ENCODE assay signal across 21 cellular contexts in the genomic region with DNA sequence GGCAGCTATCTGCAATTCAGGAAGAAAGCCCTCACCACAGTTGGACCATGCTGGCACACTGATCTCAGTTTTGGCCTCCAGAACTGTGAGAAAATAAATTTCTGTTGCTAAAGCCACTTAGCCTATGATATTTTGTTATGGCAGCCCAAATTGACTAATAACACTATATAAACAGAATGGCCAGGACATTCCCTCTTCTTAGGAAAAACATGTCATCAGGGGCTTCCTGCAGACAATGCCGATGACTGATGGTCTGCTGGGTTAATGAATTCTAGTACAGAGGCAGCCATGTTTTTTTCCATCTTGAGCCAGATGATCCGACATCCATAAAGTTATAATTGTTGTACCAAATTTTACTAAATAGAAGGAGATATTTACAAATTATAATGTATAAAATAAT. TPM values are rescaled to one million over a fixed set of nuclear protein-coding genes. Genes with fewer than 3 reads are reported as not detected.
"Had no signal": no experiment of that assay in that cellular context is flagged by ENCODE, and none has a peak within 500 bp of the region (broad histone marks: within the 10 kb centered on the region; RNA-seq: fewer than 3 reads in every experiment).

No MANE protein-coding gene starts in this region.

- DNase-seq: IMR-90, Karpas-422, KG1, MG63, NCI-H1092, NCI-H1105 treated with DMSO at 0.1 percent for 48 hours, NCI-H1417 treated with DMSO at 0.1 percent for 48 hours, NCI-H146, NCI-H1694 treated with DMSO at 0.1 percent for 48 hours, NCI-H1930, NCI-H2081, NCI-H2107, NCI-H2227 treated with DMSO at 0.1 percent for 48 hours, NCI-H510A, NCI-H774, SHP77 treated with DMSO at 0.1 percent for 48 hours had no signal

- H3K9me3 ChIP-seq: SJSA1 had no signal

- H3K27ac ChIP-seq: RWPE1, SJSA1, SK-N-MC had no signal

- ATAC-seq: HepG2 had no signal

- H3K4me1 ChIP-seq: SJSA1 had no signal

- H3K4me3 ChIP-seq: MG63, SJSA1, SK-N-MC had no signal

- H3K36me3 ChIP-seq: MG63, SJSA1 had no signal

RNA-seq across cellular contexts. Expression of a gene that starts 18.3 kb away (rescaled TPM):
- total RNA-seq: HepG2, HT1080, IMR-90, SJSA1 had no signal

RNA-seq across cellular contexts. Expression of a gene that starts 23.4 kb away (rescaled TPM):
- total RNA-seq: SJSA1 had no signal
